Comparison of ENCODE assay signal across 11 cellular contexts in genomic region chr11:44622190-44622650, GRCh38. TPM values are rescaled to one million over a fixed set of nuclear protein-coding genes. Genes with fewer than 3 reads are reported as not detected.
DNase-seq lines count a peak whose midpoint lies in the region; ATAC-seq lines count a peak whose summit lies in the region.
"Had no signal": no experiment of that assay in that cellular context is flagged by ENCODE, and none has a peak within 500 bp of the region (broad histone marks: within the 10 kb centered on the region; RNA-seq: fewer than 3 reads in every experiment).

No MANE protein-coding gene starts in this region.

- intact Hi-C loops in activated CD4-positive, alpha-beta T cell treated with anti-CD3 and anti-CD28 coated beads for 36 hours (cut with DNase I, micrococcal nuclease) = loop anchor here (5.0 to 10.0 kb wide), 3 partner anchors 103 to 337 kb away; partner anchors contain the start of gene TSPAN18 (in 1 of the 2)

- POLR2A ChIA-PET in activated CD4-positive, alpha-beta T cell treated with anti-CD3 and anti-CD28 coated beads for 36 hours (lab: Charles Lee) = no interaction called here

- H3K36me3 Mint-ChIP-seq in activated CD4-positive, alpha-beta T cell treated with anti-CD3 and anti-CD28 coated beads for 36 hours (ENCODE audit: low read depth) = peaks cover 31% of the 10 kb centered on the region
- peaks cover 3% of the 10 kb centered on the region for H3K36me3 Mint-ChIP-seq in activated CD8-positive, alpha-beta memory T cell treated with anti-CD3 and anti-CD28 coated beads, Interleukin-2, amount 10 ng/mL, durations not matched to agents 7 days and 5 days
- peaks cover 53 to 67% of the 10 kb centered on the region in 2 donors for H3K36me3 Mint-ChIP-seq in stimulated activated naive B cell treated with anti-CD40 and anti-IgM and Interleukin-4, amounts not matched to agents 10 μg/mL and 1 μg/mL and 100 μg/mL, for 72 hours

- no peaks in the 10 kb centered on the region for H3K27me3 Mint-ChIP-seq in activated CD4-positive, alpha-beta T cell treated with anti-CD3 and anti-CD28 coated beads for 36 hours
- H3K27me3 Mint-ChIP-seq in activated CD8-positive, alpha-beta memory T cell treated with anti-CD3 and anti-CD28 coated beads, Interleukin-2, amount 10 ng/mL, durations not matched to agents 7 days and 5 days = no peaks in the 10 kb centered on the region
- H3K27me3 Mint-ChIP-seq in stimulated activated naive B cell treated with anti-CD40 and anti-IgM and Interleukin-4, amounts not matched to agents 10 μg/mL and 1 μg/mL and 100 μg/mL, for 72 hours = no peaks in the 10 kb centered on the region

- no peak for ATAC-seq in activated CD4-positive, alpha-beta T cell treated with anti-CD3 and anti-CD28 coated beads for 36 hours
- no peak for ATAC-seq in activated CD8-positive, alpha-beta memory T cell treated with anti-CD3 and anti-CD28 coated beads, Interleukin-2, amount 10 ng/mL, durations not matched to agents 7 days and 5 days
- no peak for ATAC-seq in stimulated activated naive B cell treated with anti-CD40 and anti-IgM and Interleukin-4, amounts not matched to agents 10 μg/mL and 1 μg/mL and 100 μg/mL, for 72 hours (replicated peaks)
- ATAC-seq in HG02840 (IDR thresholded peaks at IDR 0.05; ENCODE audit: low FRiP score, unreplicated experiment) (no peak), GM18517 (IDR thresholded peaks at IDR 0.05; ENCODE audit: unreplicated experiment) (no peak)

- no peak overlapping the region for H3K27ac Mint-ChIP-seq in activated CD4-positive, alpha-beta T cell treated with anti-CD3 and anti-CD28 coated beads for 36 hours
- no peak overlapping the region for H3K27ac Mint-ChIP-seq in activated CD8-positive, alpha-beta memory T cell treated with anti-CD3 and anti-CD28 coated beads, Interleukin-2, amount 10 ng/mL, durations not matched to agents 7 days and 5 days
- H3K27ac Mint-ChIP-seq in stimulated activated naive B cell treated with anti-CD40 and anti-IgM and Interleukin-4, amounts not matched to agents 10 μg/mL and 1 μg/mL and 100 μg/mL, for 72 hours = peak overlapping the region; percentile 59

- H3K4me1 Mint-ChIP-seq in activated CD4-positive, alpha-beta T cell treated with anti-CD3 and anti-CD28 coated beads for 36 hours = peaks cover 34% of the 10 kb centered on the region
- H3K4me1 Mint-ChIP-seq in activated CD8-positive, alpha-beta memory T cell treated with anti-CD3 and anti-CD28 coated beads, Interleukin-2, amount 10 ng/mL, durations not matched to agents 7 days and 5 days = peaks cover 6% of the 10 kb centered on the region
- H3K4me1 Mint-ChIP-seq in stimulated activated naive B cell treated with anti-CD40 and anti-IgM and Interleukin-4, amounts not matched to agents 10 μg/mL and 1 μg/mL and 100 μg/mL, for 72 hours = peaks cover 42 to 65% of the 10 kb centered on the region in 2 donors

- H3K9me3 Mint-ChIP-seq in activated CD4-positive, alpha-beta T cell treated with anti-CD3 and anti-CD28 coated beads for 36 hours (ENCODE audit: low read depth) = peaks cover 7% of the 10 kb centered on the region
- no peaks in the 10 kb centered on the region for H3K9me3 Mint-ChIP-seq in activated CD8-positive, alpha-beta memory T cell treated with anti-CD3 and anti-CD28 coated beads, Interleukin-2, amount 10 ng/mL, durations not matched to agents 7 days and 5 days (ENCODE audit: low read depth)
- H3K9me3 Mint-ChIP-seq in stimulated activated naive B cell treated with anti-CD40 and anti-IgM and Interleukin-4, amounts not matched to agents 10 μg/mL and 1 μg/mL and 100 μg/mL, for 72 hours = peaks cover 0 to 3% of the 10 kb centered on the region in 2 donors

- H3K4me3 Mint-ChIP-seq in activated CD4-positive, alpha-beta T cell treated with anti-CD3 and anti-CD28 coated beads for 36 hours = no peak overlapping the region
- no peak overlapping the region for H3K4me3 Mint-ChIP-seq in activated CD8-positive, alpha-beta memory T cell treated with anti-CD3 and anti-CD28 coated beads, Interleukin-2, amount 10 ng/mL, durations not matched to agents 7 days and 5 days
- H3K4me3 Mint-ChIP-seq in stimulated activated naive B cell treated with anti-CD40 and anti-IgM and Interleukin-4, amounts not matched to agents 10 μg/mL and 1 μg/mL and 100 μg/mL, for 72 hours = peak overlapping the region in 1 of 2 donors; percentile 12

- peak; percentile 6 for DNase-seq in activated CD4-positive, alpha-beta T cell treated with anti-CD3 and anti-CD28 coated beads for 36 hours
- no peak for DNase-seq in activated CD4-positive, alpha-beta T cell treated with anti-CD3 and anti-CD28 coated beads for 4 hours
- peak; percentile 36 for DNase-seq in activated CD8-positive, alpha-beta memory T cell treated with anti-CD3 and anti-CD28 coated beads, Interleukin-2, amount 10 ng/mL, durations not matched to agents 7 days and 5 days
- peak; percentile 38 for DNase-seq in islet precursor cell
- DNase-seq in stimulated activated naive B cell treated with anti-CD40 and anti-IgM and Interleukin-4, amounts not matched to agents 10 μg/mL and 1 μg/mL and 100 μg/mL, for 72 hours = peak; percentile 0
- DNase-seq in NCI-H1417 treated with DMSO at 0.1 percent for 48 hours (lab: John Stamatoyannopoulos, UW) = no peak
- DNase-seq: mammary epithelial cell, NCI-H2107, substantia nigra had no signal

- CTCF ChIA-PET in activated CD4-positive, alpha-beta T cell treated with anti-CD3 and anti-CD28 coated beads for 36 hours (lab: Charles Lee) = interaction anchor here (0.7 to 2.0 kb wide), 12 partner anchors 8 to 310 kb away, joined by 3 to 11 read pairs (median 4); no protein-coding TSS in a partner anchor
- CTCF ChIA-PET in activated CD8-positive, alpha-beta memory T cell treated with anti-CD3 and anti-CD28 coated beads, Interleukin-2, amount 10 ng/mL, durations not matched to agents 7 days and 5 days (lab: Charles Lee) = interaction anchor here (1.1 to 21.3 kb wide), 10 partner anchors 11 to 314 kb away, joined by 3 to 530 read pairs (median 3); partner anchors contain the start of genes CD82 and TSPAN18

RNA-seq across cellular contexts. Expression of gene CD82, which starts 56.8 kb away (rescaled TPM):
- total RNA-seq in activated CD4-positive, alpha-beta T cell treated with anti-CD3 and anti-CD28 coated beads for 36 hours = 100 to 1,000 TPM; 239 to 272 TPM
- 100 to 1,000 TPM in 1 of 2 experiments, 10 to 100 TPM in 1; 90.2 to 285 TPM for total RNA-seq in activated CD8-positive, alpha-beta memory T cell treated with anti-CD3 and anti-CD28 coated beads, Interleukin-2, amount 10 ng/mL, durations not matched to agents 7 days and 5 days

Comparison
In these comparisons a context has a peak if more than half of its experiments do, and no peak if none do; other contexts are left out.
1. DNase-seq: peak in activated CD4-positive, alpha-beta T cell treated with anti-CD3 and anti-CD28 coated beads for 36 hours (single experiment), activated CD8-positive, alpha-beta memory T cell treated with anti-CD3 and anti-CD28 coated beads, Interleukin-2, amount 10 ng/mL, durations not matched to agents 7 days and 5 days (single experiment), islet precursor cell (single experiment) and stimulated activated naive B cell treated with anti-CD40 and anti-IgM and Interleukin-4, amounts not matched to agents 10 μg/mL and 1 μg/mL and 100 μg/mL, for 72 hours (single experiment); none in activated CD4-positive, alpha-beta T cell treated with anti-CD3 and anti-CD28 coated beads for 4 hours (0 of 2) and NCI-H1417 treated with DMSO at 0.1 percent for 48 hours (single experiment).